ENCODE assay signal across 25 cellular contexts in genomic region chr13:25719666-25720065, GRCh38.
"Had no signal": no experiment of that assay in that cellular context is flagged by ENCODE, and none has a peak within 500 bp of the region (broad histone marks: within the 10 kb centered on the region; RNA-seq: fewer than 3 reads in every experiment).

No MANE protein-coding gene starts in this region.

- H3K36me3 ChIP-seq: stomach, suprapubic skin, thoracic aorta, thyroid gland, tibial artery, tibial nerve, transverse colon, upper lobe of left lung, uterus, vagina had no signal

- H3K27ac ChIP-seq: stomach, suprapubic skin, testis, thoracic aorta, thyroid gland, tibial artery, tibial nerve, transverse colon, upper lobe of left lung, uterus, vagina had no signal

- DNase-seq: stimulated activated CD4-positive, alpha-beta T cell treated with anti-CD3 and anti-CD28 coated beads, Interleukin-2, amount 100 ng/mL, for 48 hours; stimulated activated CD4-positive, alpha-beta T cell treated with anti-CD3 and anti-CD28 coated beads, Interleukin-4, amount 100 ng/mL, for 1 hour; stimulated activated CD4-positive, alpha-beta T cell treated with anti-CD3 and anti-CD28 coated beads, Interleukin-4, amount 100 ng/mL, for 24 hours; stimulated activated CD4-positive, alpha-beta T cell treated with anti-CD3 and anti-CD28 coated beads, Interleukin-4, amount 100 ng/mL, for 4 hours; stimulated activated CD8-positive, alpha-beta memory T cell treated with anti-CD3 and anti-CD28 coated beads, Interleukin-4, amount 100 ng/mL, for 48 hours; stimulated activated naive B cell treated with anti-CD40 and anti-IgM and Interleukin-4, amounts not matched to agents 10 μg/mL and 1 μg/mL and 100 μg/mL, for 72 hours; stimulated activated naive CD4-positive, alpha-beta T cell; stimulated activated naive CD4-positive, alpha-beta T cell treated with Interleukin-2 at 50 U/mL for 16 hours; stimulated activated naive CD8-positive, alpha-beta T cell treated with anti-CD3 and anti-CD28 coated beads, Interleukin-15, amount 100 ng/mL, for 72 hours; stimulated activated naive CD8-positive, alpha-beta T cell treated with anti-CD3 and anti-CD28 coated beads, Interleukin-15, Interleukin-2, amounts not matched to agents 100 U/mL and 50 U/mL, for 24 hours; stomach; substantia nigra; testis; thyroid gland; tibial artery; transverse colon; trophoblast cell; uterus had no signal

- H3K4me3 ChIP-seq: stomach, suprapubic skin, testis, thoracic aorta, thyroid gland, tibial artery, tibial nerve, transverse colon, upper lobe of left lung, uterus, vagina had no signal

- H3K4me1 ChIP-seq: stomach, suprapubic skin, testis, thyroid gland, tibial artery, tibial nerve, transverse colon, upper lobe of left lung, uterus, vagina had no signal

- ATAC-seq: stimulated activated effector memory CD8-positive, alpha-beta T cell treated with anti-CD3 and anti-CD28 coated beads, Interleukin-12 subunit alpha, Interleukin-12 subunit beta, amount 100 ng/mL, for 72 hours; stimulated activated memory B cell treated with anti-CD40 and anti-IgM and Interleukin-4, amounts not matched to agents 10 μg/mL and 1 μg/mL and 100 μg/mL, for 72 hours; stimulated activated naive B cell treated with anti-CD40 and anti-IgM and Interleukin-4, amounts not matched to agents 10 μg/mL and 1 μg/mL and 100 μg/mL, for 72 hours; stimulated activated naive CD8-positive, alpha-beta T cell treated with anti-CD3 and anti-CD28 coated beads, Interleukin-15, amount 100 ng/mL, for 72 hours; stimulated activated naive CD8-positive, alpha-beta T cell treated with anti-CD3 and anti-CD28 coated beads, Interleukin-15, Interleukin-2, amounts not matched to agents 100 U/mL and 50 U/mL, for 24 hours had no signal

- H3K27me3 ChIP-seq: stomach, suprapubic skin, testis, thyroid gland, tibial artery, tibial nerve, transverse colon, upper lobe of left lung, uterus, vagina had no signal

- H3K9me3 ChIP-seq: stomach, suprapubic skin, testis, thoracic aorta, thyroid gland, tibial artery, tibial nerve, transverse colon, upper lobe of left lung, uterus, vagina had no signal
